Comparison of ENCODE assay signal across 8 cellular contexts in the genomic region with DNA sequence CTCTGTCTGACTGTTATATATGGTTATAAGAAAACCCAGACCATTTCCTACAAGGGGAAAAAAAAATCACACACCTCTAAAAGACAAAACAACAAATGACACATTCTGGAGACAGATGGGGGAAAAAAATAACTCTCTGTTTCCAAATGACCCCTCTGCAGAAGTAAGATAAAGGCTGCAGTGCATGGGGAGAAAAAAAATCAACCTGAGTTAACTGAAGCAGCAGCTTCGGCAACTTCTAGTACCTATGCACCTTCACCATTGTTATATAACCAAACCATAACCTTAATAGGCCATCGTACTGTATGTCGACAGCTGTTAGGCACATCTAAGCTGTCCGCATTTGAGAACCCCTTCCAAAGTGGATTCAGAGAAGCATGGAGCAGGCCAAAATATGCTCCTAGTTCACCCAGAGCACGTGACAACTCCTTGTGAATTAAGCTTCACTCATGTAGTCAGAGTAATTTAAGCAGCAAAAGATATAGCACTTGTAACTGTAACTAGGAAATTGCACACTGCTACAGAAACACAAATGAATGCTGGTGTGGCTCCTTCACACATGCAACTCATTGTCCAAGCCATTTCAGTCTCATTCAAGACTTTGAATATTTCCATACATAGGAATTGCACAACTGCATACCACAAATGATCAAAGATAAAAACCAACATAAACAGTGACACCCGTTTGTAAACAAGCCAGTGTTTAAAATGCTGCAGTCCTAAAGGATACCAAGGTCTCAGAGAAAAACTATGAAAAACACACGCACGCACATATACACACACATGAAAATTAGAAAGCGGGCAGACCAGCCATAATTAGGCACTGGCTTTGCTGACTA.
DNase-seq lines count a peak whose midpoint lies in the region; ATAC-seq and TF ChIP-seq lines count a peak whose summit lies in the region.

No MANE protein-coding gene starts in this region.

- DNase-seq in EH (ENCODE audit: low read depth), result peak; percentile 76
- peak; percentile 27 for DNase-seq in NCI-H446 treated with DMSO at 0.1 percent for 48 hours (lab: John Stamatoyannopoulos, UW)
- DNase-seq in choroid plexus epithelial cell (ENCODE audit: low read depth), result peak; percentile 61
- DNase-seq in stimulated activated CD4-positive, alpha-beta T cell treated with anti-CD3 and anti-CD28 coated beads, Interleukin-12 subunit alpha, Interleukin-12 subunit beta, amount 100 ng/mL, for 4 hours, result no peak

- H3K27ac Mint-ChIP-seq in nephron, result peak overlapping the region; percentile 87 to 93 (median 90)

- ATAC-seq in HG02571 (IDR thresholded peaks at IDR 0.05; ENCODE audit: unreplicated experiment), result no peak
- ATAC-seq in GM21423 (IDR thresholded peaks at IDR 0.05; ENCODE audit: unreplicated experiment), result no peak
- no peak for ATAC-seq in HG03045 (IDR thresholded peaks at IDR 0.05; ENCODE audit: unreplicated experiment)

- H3K4me3 Mint-ChIP-seq in nephron, result peak overlapping the region; percentile 95 to 96 (median 95)

- peaks cover 8% of the 10 kb centered on the region for H3K36me3 Mint-ChIP-seq in nephron (ENCODE audit: low read depth)

- no peaks in the 10 kb centered on the region for H3K27me3 Mint-ChIP-seq in nephron (ENCODE audit: low read depth)

- H3K9me3 Mint-ChIP-seq in nephron, result no peaks in the 10 kb centered on the region

- no peak overlapping the region for H3K4me3 ChIP-seq in choroid plexus epithelial cell (ENCODE audit: low read depth, low read length)

- TF ChIP-seq CTCF in choroid plexus epithelial cell (conservative IDR thresholded peaks at IDR 0.05; ENCODE audit: low read depth, low read length), result no peak
- TF ChIP-seq CTCF in nephron (IDR thresholded peaks at IDR 0.05; ENCODE audit: unreplicated experiment in 3 of 3), result no peak

- peaks cover 49% of the 10 kb centered on the region for H3K4me1 Mint-ChIP-seq in nephron
